8 cellular contexts compared by ENCODE assay signal in genomic region chr3:126487151-126487771, GRCh38. TPM values are rescaled to one million over a fixed set of nuclear protein-coding genes. Genes with fewer than 3 reads are reported as not detected.
DNase-seq lines count a peak whose midpoint lies in the region; ATAC-seq, FAIRE-seq and TF ChIP-seq lines count a peak whose summit lies in the region.

No MANE protein-coding gene starts in this region.

- WGBS in right cardiac atrium: 36% methylated on average over 17 of the region's 17 CpGs

- intact Hi-C loops in right cardiac atrium (cut with DNase I): no loop called here

- H3K4me1 Mint-ChIP-seq in HFFc6 (ENCODE audit: low read depth): peaks cover 11% of the 10 kb centered on the region

- H3K27ac ChIP-seq in VCaP (peak overlapping the region; percentile 21), right cardiac atrium (ENCODE audit: low read length) (no peak overlapping the region)

- H3K27me3 ChIP-seq in right cardiac atrium (ENCODE audit: control insufficient read depth, insufficient read depth): no peaks in the 10 kb centered on the region

- no peaks in the 10 kb centered on the region for H3K36me3 Mint-ChIP-seq in HFFc6 (ENCODE audit: low read depth)

- no peak overlapping the region for H3K4me3 ChIP-seq in right cardiac atrium (ENCODE audit: low read length)

- no peaks in the 10 kb centered on the region for H3K4me1 ChIP-seq in right cardiac atrium (ENCODE audit: control insufficient read depth, insufficient read depth, low read length)

- no peak for FAIRE-seq in GM19239 (lab: Jason Lieb, UNC)

- H3K9me3 ChIP-seq in right cardiac atrium (ENCODE audit: control insufficient read depth, low read length): no peaks in the 10 kb centered on the region

- H3K27ac Mint-ChIP-seq in HFFc6: no peak overlapping the region; the same call in 1 of the 2 replicates

- H3K4me3 Mint-ChIP-seq in HFFc6: 0 out of 2 replicates have a peak overlapping the region, but pooled peaks have one; percentile 24

- TF ChIP-seq CTCF in HFFc6 (IDR thresholded peaks at IDR 0.05) (peak; percentile 51; the same call in 1 of the 2 replicates), VCaP (conservative IDR thresholded peaks at IDR 0.05) (peak; percentile 28; the same call in 1 of the 2 replicates)

- ATAC-seq in right cardiac atrium (peak; percentile 46 to 74), HG03196 (IDR thresholded peaks at IDR 0.05; ENCODE audit: unreplicated experiment) (no peak)

- DNase-seq in 8988T: peak; percentile 60
- DNase-seq in HFFc6: peak; percentile 25
- no peak for DNase-seq in right cardiac atrium
- DNase-seq in stimulated activated CD4-positive, alpha-beta T cell treated with anti-CD3 and anti-CD28 coated beads, Interleukin-2, amount 100 ng/mL, for 48 hours: no peak
- no peak for DNase-seq in GM19240 (ENCODE audit: insufficient read length, low spot score)
- no peak for DNase-seq in GM19239 (ENCODE audit: insufficient read length, low spot score)

- peaks cover 42% of the 10 kb centered on the region for H3K27me3 Mint-ChIP-seq in HFFc6 (ENCODE audit: insufficient read depth)

- no peaks in the 10 kb centered on the region for H3K9me3 Mint-ChIP-seq in HFFc6

RNA-seq across cellular contexts. Expression of gene ZXDC, which starts 11.6 kb away (rescaled TPM):
- 10 to 100 TPM; 11.7 to 14.2 (median 13.5) TPM for total RNA-seq in HFFc6 (2021; fragmentation: NEBNext Ultra II Directional; extraction: Animal tissue kit (Norgen Biotek cat#: 25700))
- 10 to 100 TPM; 17.8 to 21.6 (median 19.7) TPM for total RNA-seq in right cardiac atrium
- polyA plus RNA-seq in right cardiac atrium: 8.2 TPM

RNA-seq across cellular contexts. Expression of gene UROC1, which starts 30.3 kb away (rescaled TPM):
- total RNA-seq in HFFc6 (2021; fragmentation: NEBNext Ultra II Directional; extraction: Animal tissue kit (Norgen Biotek cat#: 25700)): not detected
- total RNA-seq in right cardiac atrium: not detected
- not detected for polyA plus RNA-seq in right cardiac atrium

RNA-seq across cellular contexts. Expression of gene CHST13, which starts 36.7 kb away (rescaled TPM):
- not detected for total RNA-seq in HFFc6 (2021; fragmentation: NEBNext Ultra II Directional; extraction: Animal tissue kit (Norgen Biotek cat#: 25700))
- under 1 TPM in 3 of 4 donors, not detected in 1; 0.19 to 0.59 (median 0.34) TPM for total RNA-seq in right cardiac atrium
- 0.11 TPM for polyA plus RNA-seq in right cardiac atrium

Comparison
In these comparisons a context has a peak if more than half of its experiments do, and no peak if none do; other contexts are left out.
1. DNase-seq: peak in 8988T (single experiment) and HFFc6 (single experiment); none in right cardiac atrium (0 of 3), stimulated activated CD4-positive, alpha-beta T cell treated with anti-CD3 and anti-CD28 coated beads, Interleukin-2, amount 100 ng/mL, for 48 hours (0 of 2), GM19240 (single experiment) and GM19239 (single experiment).